ENCODE assay signal across 9 cellular contexts in the genomic region with DNA sequence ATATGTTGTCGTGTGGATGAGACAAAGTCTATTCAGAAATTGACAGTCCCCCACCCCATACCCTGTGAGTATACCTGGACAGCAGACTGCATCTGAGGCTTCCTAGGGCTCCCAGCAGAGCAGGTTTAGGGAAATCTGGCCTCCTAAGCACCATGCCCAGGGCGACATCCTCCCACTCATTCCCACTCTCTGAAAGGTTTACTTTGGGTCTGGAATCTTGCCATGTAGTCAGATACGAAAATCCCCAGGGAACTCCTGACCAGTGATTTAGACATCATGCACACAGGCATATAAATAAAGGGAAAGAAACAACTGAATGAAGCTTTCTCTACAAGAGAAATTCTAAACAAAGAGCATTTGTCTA. TPM values are rescaled to one million over a fixed set of nuclear protein-coding genes. Genes with fewer than 3 reads are reported as not detected.
DNase-seq lines count a peak whose midpoint lies in the region; ATAC-seq and TF ChIP-seq lines count a peak whose summit lies in the region.
"Had no signal": no experiment of that assay in that cellular context is flagged by ENCODE, and none has a peak within 500 bp of the region (broad histone marks: within the 10 kb centered on the region; RNA-seq: fewer than 3 reads in every experiment).

No MANE protein-coding gene starts in this region.

- peak overlapping the region; percentile 77 for H2AFZ ChIP-seq in ACC112 (ENCODE audit: low read length, unreplicated experiment)

- H3K36me3 ChIP-seq in ACC112 (ENCODE audit: insufficient read depth, low read length) (no peaks in the 10 kb centered on the region), liver (ENCODE audit: control insufficient read depth in 4 of 4, insufficient read depth in 3 of 4, low read depth in 1 of 4, low read length in 3 of 4) (no peaks in the 10 kb centered on the region)
- H3K36me3 ChIP-seq: BLaER1 had no signal

- H3K27me3 ChIP-seq in ACC112 (ENCODE audit: insufficient read depth, low read length) = no peaks in the 10 kb centered on the region
- H3K27me3 ChIP-seq in liver (ENCODE audit: control insufficient read depth in 4 of 4, insufficient read depth in 4 of 4, low read length in 3 of 4) = peaks cover 0 to 8% (median 2%) of the 10 kb centered on the region in 4 donors
- H3K27me3 ChIP-seq: BLaER1 had no signal

- CTCF ChIA-PET in MCF 10A (lab: Yijun Ruan, JAX) = interaction anchor here (0.9 to 1.0 kb wide), 3 partner anchors 9 to 272 kb away, joined by 3 to 4 read pairs (median 3); no protein-coding TSS in a partner anchor

- H3K27ac ChIP-seq in ACC112 (ENCODE audit: low read depth, low read length) (no peak overlapping the region), liver (ENCODE audit: low read depth in 1 of 2, low read length in 2 of 2) (no peak overlapping the region)
- H3K27ac ChIP-seq: BLaER1 had no signal

- peaks cover 8% of the 10 kb centered on the region for H3K4me1 ChIP-seq in ACC112 (ENCODE audit: control insufficient read depth, insufficient read depth, low read length, unreplicated experiment)
- H3K4me1 ChIP-seq in liver (ENCODE audit: control insufficient read depth in 4 of 4, insufficient read depth in 4 of 4, low read length in 3 of 4) = peaks cover 4 to 13% (median 5%) of the 10 kb centered on the region in 4 donors
- H3K4me1 ChIP-seq: BLaER1 had no signal

- H3K4me1 Mint-ChIP-seq in MCF 10A (ENCODE audit: insufficient read depth, unreplicated experiment) (peaks cover 5% of the 10 kb centered on the region), immature natural killer cell (no peaks in the 10 kb centered on the region)

- TF ChIP-seq CTCF in MCF 10A (IDR thresholded peaks at IDR 0.05; ENCODE audit: unreplicated experiment) (no peak), liver (IDR thresholded peaks at IDR 0.05; ENCODE audit: low read depth, low read length, missing input control) (no peak), GM13976 (IDR thresholded peaks at IDR 0.05; ENCODE audit: borderline replicate concordance, control extremely low read depth, extremely low read depth, insufficient read depth, missing control alignments) (no peak)

- peaks cover 3% of the 10 kb centered on the region for H3K79me2 ChIP-seq in ACC112 (ENCODE audit: control insufficient read depth, insufficient read depth, low read length, unreplicated experiment)

- no peaks in the 10 kb centered on the region for H3K36me3 Mint-ChIP-seq in MCF 10A (ENCODE audit: insufficient read depth, unreplicated experiment)
- H3K36me3 Mint-ChIP-seq in immature natural killer cell = peaks cover 0 to 6% (median 0%) of the 10 kb centered on the region in 3 donors

- H3K27ac Mint-ChIP-seq in MCF 10A (ENCODE audit: low read depth, unreplicated experiment) (peak overlapping the region; percentile 79), immature natural killer cell (no peak overlapping the region)

- POLR2A ChIA-PET in MCF 10A (lab: Yijun Ruan, JAX) = interaction anchor here (1.2 to 1.5 kb wide), 3 partner anchors 10 to 99 kb away, joined by 3 to 7 read pairs (median 5); no protein-coding TSS in a partner anchor

- no peak for TF ChIP-seq RAD21 in liver (IDR thresholded peaks at IDR 0.05)

- DNase-seq in NCI-H146 (lab: John Stamatoyannopoulos, UW) (peak; percentile 71), MCF 10A (ENCODE audit: unreplicated experiment) (peak; percentile 89), GM13976 (ENCODE audit: low spot score) (no peak), immature natural killer cell (no peak)

- intact Hi-C loops in MCF 10A (cut with micrococcal nuclease) = loop anchor here (5.0 to 10.0 kb wide), 2 partner anchors 55 to 262 kb away; no protein-coding TSS in a partner anchor

- H3K27me3 Mint-ChIP-seq in MCF 10A (ENCODE audit: insufficient read depth, unreplicated experiment) (no peaks in the 10 kb centered on the region), immature natural killer cell (ENCODE audit: low read depth in 3 of 3) (peaks cover 2 to 11% (median 4%) of the 10 kb centered on the region in 3 donors)

- peak overlapping the region; percentile 75 for H3K4me3 Mint-ChIP-seq in MCF 10A (ENCODE audit: unreplicated experiment)
- H3K4me3 Mint-ChIP-seq in immature natural killer cell = peak overlapping the region in 1 of 5 donors; percentile 7

- in situ Hi-C loops in GM13976 (cut with MboI; ENCODE audit: low sequenced_read_pairs, unreplicated experiment) = no loop called here

- BruUV-seq in MCF 10A (replicated peaks; lab: Mats Ljungman, UMichigan) = no TSS peak

- no peak for ATAC-seq in GM18870 (IDR thresholded peaks at IDR 0.05; ENCODE audit: unreplicated experiment)
- ATAC-seq in GM19397 (IDR thresholded peaks at IDR 0.05; ENCODE audit: unreplicated experiment) = no peak

- H3K4me3 ChIP-seq in ACC112 (ENCODE audit: low read depth, low read length) = peak overlapping the region; percentile 89
- H3K4me3 ChIP-seq in liver (ENCODE audit: low read depth in 1 of 3, low read length in 3 of 3) = peak overlapping the region in 2 of 3 donors; percentile 48 to 69
- H3K4me3 ChIP-seq: BLaER1 had no signal

- no peak overlapping the region for H3K9ac ChIP-seq in liver (ENCODE audit: low read depth in 1 of 2, low read length in 2 of 2)
- H3K9ac ChIP-seq: BLaER1 had no signal

- no peaks in the 10 kb centered on the region for H3K9me3 ChIP-seq in liver (ENCODE audit: control insufficient read depth in 4 of 4, low read length in 3 of 4)

- H3K9me3 Mint-ChIP-seq in MCF 10A (ENCODE audit: unreplicated experiment) (no peaks in the 10 kb centered on the region), immature natural killer cell (peaks cover 0 to 28% (median 4%) of the 10 kb centered on the region in 6 donors)

- WGBS in liver = 19% methylated on average over 3 of the region's 3 CpGs

TF ChIP-seq in liver, 16 proteins besides CTCF, POLR2A, EP300 and RAD21:
- TF ChIP-seq, protein P1, sequence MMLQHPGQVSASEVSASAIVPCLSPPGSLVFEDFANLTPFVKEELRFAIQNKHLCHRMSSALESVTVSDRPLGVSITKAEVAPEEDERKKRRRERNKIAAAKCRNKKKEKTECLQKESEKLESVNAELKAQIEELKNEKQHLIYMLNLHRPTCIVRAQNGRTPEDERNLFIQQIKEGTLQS (IDR thresholded peaks at IDR 0.05) = no peak
- TF ChIP-seq, protein P2, sequence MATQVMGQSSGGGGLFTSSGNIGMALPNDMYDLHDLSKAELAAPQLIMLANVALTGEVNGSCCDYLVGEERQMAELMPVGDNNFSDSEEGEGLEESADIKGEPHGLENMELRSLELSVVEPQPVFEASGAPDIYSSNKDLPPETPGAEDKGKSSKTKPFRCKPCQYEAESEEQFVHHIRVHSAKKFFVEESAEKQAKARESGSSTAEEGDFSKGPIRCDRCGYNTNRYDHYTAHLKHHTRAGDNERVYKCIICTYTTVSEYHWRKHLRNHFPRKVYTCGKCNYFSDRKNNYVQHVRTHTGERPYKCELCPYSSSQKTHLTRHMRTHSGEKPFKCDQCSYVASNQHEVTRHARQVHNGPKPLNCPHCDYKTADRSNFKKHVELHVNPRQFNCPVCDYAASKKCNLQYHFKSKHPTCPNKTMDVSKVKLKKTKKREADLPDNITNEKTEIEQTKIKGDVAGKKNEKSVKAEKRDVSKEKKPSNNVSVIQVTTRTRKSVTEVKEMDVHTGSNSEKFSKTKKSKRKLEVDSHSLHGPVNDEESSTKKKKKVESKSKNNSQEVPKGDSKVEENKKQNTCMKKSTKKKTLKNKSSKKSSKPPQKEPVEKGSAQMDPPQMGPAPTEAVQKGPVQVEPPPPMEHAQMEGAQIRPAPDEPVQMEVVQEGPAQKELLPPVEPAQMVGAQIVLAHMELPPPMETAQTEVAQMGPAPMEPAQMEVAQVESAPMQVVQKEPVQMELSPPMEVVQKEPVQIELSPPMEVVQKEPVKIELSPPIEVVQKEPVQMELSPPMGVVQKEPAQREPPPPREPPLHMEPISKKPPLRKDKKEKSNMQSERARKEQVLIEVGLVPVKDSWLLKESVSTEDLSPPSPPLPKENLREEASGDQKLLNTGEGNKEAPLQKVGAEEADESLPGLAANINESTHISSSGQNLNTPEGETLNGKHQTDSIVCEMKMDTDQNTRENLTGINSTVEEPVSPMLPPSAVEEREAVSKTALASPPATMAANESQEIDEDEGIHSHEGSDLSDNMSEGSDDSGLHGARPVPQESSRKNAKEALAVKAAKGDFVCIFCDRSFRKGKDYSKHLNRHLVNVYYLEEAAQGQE (IDR thresholded peaks at IDR 0.05) = no peak
- peak in 1 of 2 donors; percentile 45 for TF ChIP-seq EGR1 (IDR thresholded peaks at IDR 0.05; ENCODE audit: low read depth in 2 of 2)

RNA-seq across cellular contexts. Expression of gene NALCN, which starts 0.7 kb away (rescaled TPM):
- total RNA-seq in MCF 10A (2022) (8.5 and 10.4 TPM in 2 replicates), liver (under 1 TPM; 0.09 to 0.92 TPM)
- polyA plus RNA-seq in liver (under 1 TPM; 0.15 to 0.21 TPM), immature natural killer cell (not detected)

RNA-seq across cellular contexts. Expression of gene ITGBL1, which starts 35.5 kb away (rescaled TPM):
- total RNA-seq in MCF 10A (2022) (0.17 TPM in 1 of 2 replicates, not detected in the other), liver (1 to 10 TPM in 1 of 2 donors, under 1 TPM in 1; 0.28 to 1.8 TPM)
- polyA plus RNA-seq in liver (1 to 10 TPM in 1 of 2 donors, under 1 TPM in 1; 0.57 to 2.2 TPM), immature natural killer cell (not detected)

Comparison
In these comparisons a context has a peak if more than half of its experiments do, and no peak if none do; other contexts are left out.
1. DNase-seq: peak in NCI-H146 (single experiment) and MCF 10A (single experiment); none in GM13976 (single experiment) and immature natural killer cell (0 of 3).